ENCODE assay signal across 16 cellular contexts in the genomic region with DNA sequence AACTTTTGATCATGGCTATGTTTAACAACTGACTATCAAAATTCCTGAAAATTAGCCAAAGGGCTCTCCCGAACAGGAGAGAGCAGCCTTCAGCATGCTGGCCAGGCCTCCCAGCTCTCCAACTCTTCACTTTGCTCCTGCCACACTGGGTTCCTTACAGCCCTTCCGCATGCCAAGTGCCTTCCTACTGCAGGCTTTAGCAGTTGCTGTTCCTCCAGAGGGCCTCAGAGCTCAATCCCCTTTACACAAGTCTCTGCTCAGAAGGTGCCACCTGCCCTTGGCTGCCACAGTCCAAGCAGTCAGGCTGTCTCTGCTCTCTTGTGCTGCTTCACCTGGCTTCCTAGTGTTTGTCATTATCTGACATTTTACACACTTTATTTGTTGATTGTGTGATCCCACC.
DNase-seq lines count a peak whose midpoint lies in the region; ATAC-seq and TF ChIP-seq lines count a peak whose summit lies in the region.
"Had no signal": no experiment of that assay in that cellular context is flagged by ENCODE, and none has a peak within 500 bp of the region (broad histone marks: within the 10 kb centered on the region; RNA-seq: fewer than 3 reads in every experiment).

No MANE protein-coding gene starts in this region.

- H3K27me3 ChIP-seq in neural progenitor cell (no peaks in the 10 kb centered on the region), stomach (no peaks in the 10 kb centered on the region)
- H3K27me3 ChIP-seq: SJSA1 had no signal

- H3K36me3 Mint-ChIP-seq in neural progenitor cell = no peaks in the 10 kb centered on the region

- H3K27ac ChIP-seq in neural progenitor cell (no peak overlapping the region), stomach (no peak overlapping the region)
- H3K27ac ChIP-seq: A549, C4-2B, SJSA1 had no signal

- no peaks in the 10 kb centered on the region for H3F3A ChIP-seq in neural progenitor cell (ENCODE audit: low read depth)

- intact Hi-C loops in stomach (cut with DNase I; ENCODE audit: low total_unique reads) = no loop called here

- no peak overlapping the region for H3K9ac ChIP-seq in neural progenitor cell

- H3K4me3 Mint-ChIP-seq in neural progenitor cell = no peak overlapping the region

- 52 to 71% (median 58%) methylated on average over 2 of the region's 2 CpGs for WGBS in stomach, 5 donors

- TF ChIP-seq POLR2A in NB4 (IDR thresholded peaks at IDR 0.05; ENCODE audit: extremely low read depth, insufficient read length) = no peak
- TF ChIP-seq POLR2A in stomach (IDR thresholded peaks at IDR 0.05) = no peak

- DNase-seq in NCI-H345 (lab: John Stamatoyannopoulos, UW) (peak; percentile 1), NCI-H345 treated with DMSO at 0.1 percent for 48 hours (lab: John Stamatoyannopoulos, UW; ENCODE audit: unreplicated experiment) (no peak), NB4 (ENCODE audit: low read depth) (peak; percentile 1), cerebellar cortex (ENCODE audit: low spot score) (peak; percentile 1), neural progenitor cell (ENCODE audit: low spot score) (peak; percentile 13), stomach (no peak), UCSD-AML1 (lab: John Stamatoyannopoulos, UW; ENCODE audit: unreplicated experiment) (no peak)
- DNase-seq: Caco-2, NCI-H1694 treated with DMSO at 0.1 percent for 48 hours, NCI-H2171 treated with DMSO at 0.1 percent for 48 hours, NCI-H510A treated with DMSO at 0.1 percent for 48 hours, PC-3 had no signal

- TF ChIP-seq CTCF in NB4 (IDR thresholded peaks at IDR 0.05; ENCODE audit: low read depth, low read length) = no peak
- TF ChIP-seq CTCF in neural progenitor cell (IDR thresholded peaks at IDR 0.05) = no peak
- TF ChIP-seq CTCF in stomach (IDR thresholded peaks at IDR 0.05) = no peak

- H3K4me1 Mint-ChIP-seq in neural progenitor cell = peaks cover 3% of the 10 kb centered on the region

- H3K36me3 ChIP-seq in neural progenitor cell (no peaks in the 10 kb centered on the region), stomach (no peaks in the 10 kb centered on the region)
- H3K36me3 ChIP-seq: SJSA1 had no signal

- ATAC-seq in GM21526 (IDR thresholded peaks at IDR 0.05; ENCODE audit: low FRiP score, unreplicated experiment) = no peak
- ATAC-seq: A549, PC-3 had no signal

- no peak overlapping the region for H2AFZ ChIP-seq in neural progenitor cell (replicated peaks)

- H3K27me3 Mint-ChIP-seq in neural progenitor cell (ENCODE audit: insufficient read depth, low read depth) = no peaks in the 10 kb centered on the region

- no peak overlapping the region for H3K4me3 ChIP-seq in NB4 (ENCODE audit: low read depth, low read length)
- H3K4me3 ChIP-seq in neural progenitor cell = no peak overlapping the region
- no peak overlapping the region for H3K4me3 ChIP-seq in stomach
- H3K4me3 ChIP-seq: A549, SJSA1 had no signal

- no peak overlapping the region for H3K27ac Mint-ChIP-seq in neural progenitor cell

- H3K9me3 ChIP-seq in neural progenitor cell (ENCODE audit: low read depth) = no peaks in the 10 kb centered on the region
- no peaks in the 10 kb centered on the region for H3K9me3 ChIP-seq in stomach
- H3K9me3 ChIP-seq: A549, Caco-2, SJSA1 had no signal

- TF ChIP-seq EP300 in stomach (IDR thresholded peaks at IDR 0.05) = no peak

- no peaks in the 10 kb centered on the region for H3K79me2 ChIP-seq in neural progenitor cell (ENCODE audit: low read depth)

- no peaks in the 10 kb centered on the region for H3K9me3 Mint-ChIP-seq in neural progenitor cell

- no peak overlapping the region for H3K4me2 ChIP-seq in neural progenitor cell
- H3K4me2 ChIP-seq: A549 had no signal

- no peaks in the 10 kb centered on the region for H4K20me1 ChIP-seq in neural progenitor cell (ENCODE audit: low read depth)

- H3K4me1 ChIP-seq in neural progenitor cell (no peaks in the 10 kb centered on the region), stomach (no peaks in the 10 kb centered on the region)
- H3K4me1 ChIP-seq: A549, Caco-2, SJSA1 had no signal

Comparison
In these comparisons a context has a peak if more than half of its experiments do, and no peak if none do; other contexts are left out.
1. DNase-seq: peak in NCI-H345 (single experiment), NB4 (single experiment), cerebellar cortex (single experiment) and neural progenitor cell (single experiment); none in NCI-H345 treated with DMSO at 0.1 percent for 48 hours (single experiment), stomach (single experiment) and UCSD-AML1 (single experiment).